ENCODE assay signal across 14 cellular contexts in genomic region chr5:56101180-56101579, GRCh38.
DNase-seq lines count a peak whose midpoint lies in the region; ATAC-seq and TF ChIP-seq lines count a peak whose summit lies in the region.
"Had no signal": no experiment of that assay in that cellular context is flagged by ENCODE, and none has a peak within 500 bp of the region (broad histone marks: within the 10 kb centered on the region; RNA-seq: fewer than 3 reads in every experiment).

No MANE protein-coding gene starts in this region.

- no peak for ATAC-seq in activated T-cell treated with anti-CD3 and anti-CD28 coated beads, Interleukin-2, amount 50 U/mL, for 4 hours
- ATAC-seq in CD4-positive, alpha-beta T cell (ENCODE audit: poor library complexity), result no peak
- ATAC-seq in T-cell (replicated peaks in 1 of 4) (no peak), PC-3 (no peak)
- ATAC-seq in naive thymus-derived CD4-positive, alpha-beta T cell, result no peak
- no peak for ATAC-seq in effector memory CD8-positive, alpha-beta T cell (replicated peaks)

- no peaks in the 10 kb centered on the region for H3K36me3 Mint-ChIP-seq in activated T-cell treated with anti-CD3 and anti-CD28 coated beads, Interleukin-2, amount 50 U/mL, for 4 hours (ENCODE audit: insufficient read depth)
- peaks cover 22% of the 10 kb centered on the region for H3K36me3 Mint-ChIP-seq in CD4-positive, alpha-beta T cell (ENCODE audit: low read depth)
- H3K36me3 Mint-ChIP-seq in T-cell, result no peaks in the 10 kb centered on the region
- peaks cover 0 to 32% (median 10%) of the 10 kb centered on the region in 5 donors for H3K36me3 Mint-ChIP-seq in naive thymus-derived CD4-positive, alpha-beta T cell
- H3K36me3 Mint-ChIP-seq in effector memory CD8-positive, alpha-beta T cell (ENCODE audit: insufficient read depth), result no peaks in the 10 kb centered on the region

- no peak overlapping the region for H3K4me2 ChIP-seq in PC-3 (ENCODE audit: low read length)

- no peaks in the 10 kb centered on the region for H3K36me3 ChIP-seq in naive thymus-derived CD4-positive, alpha-beta T cell (ENCODE audit: control insufficient read depth in 2 of 3, insufficient read depth in 3 of 3, low read length in 3 of 3)
- H3K36me3 ChIP-seq in PC-3 (ENCODE audit: low read depth, low read length), result no peaks in the 10 kb centered on the region

- BruUV-seq in PC-3 (replicated peaks; lab: Mats Ljungman, UMichigan), result no TSS peak

- peaks cover 80% of the 10 kb centered on the region for H3K4me1 Mint-ChIP-seq in activated T-cell treated with anti-CD3 and anti-CD28 coated beads, Interleukin-2, amount 50 U/mL, for 4 hours (ENCODE audit: low read depth)
- peaks cover 88% of the 10 kb centered on the region for H3K4me1 Mint-ChIP-seq in CD4-positive, alpha-beta T cell (ENCODE audit: low read depth)
- H3K4me1 Mint-ChIP-seq in T-cell, result peaks cover 83 to 94% (median 86%) of the 10 kb centered on the region in 3 donors
- peaks cover 48 to 99% (median 89%) of the 10 kb centered on the region in 7 donors for H3K4me1 Mint-ChIP-seq in naive thymus-derived CD4-positive, alpha-beta T cell
- H3K4me1 Mint-ChIP-seq in effector memory CD8-positive, alpha-beta T cell (ENCODE audit: low read depth in 2 of 2), result no peaks in the 10 kb centered on the region
- H3K4me1 Mint-ChIP-seq: B cell had no signal

- no peaks in the 10 kb centered on the region for H3K27me3 ChIP-seq in CD4-positive, alpha-beta T cell (ENCODE audit: control insufficient read depth, insufficient read depth, low read length)
- H3K27me3 ChIP-seq in naive thymus-derived CD4-positive, alpha-beta T cell (ENCODE audit: control insufficient read depth in 2 of 2, insufficient read depth in 2 of 2, low read length in 2 of 2), result no peaks in the 10 kb centered on the region
- H3K27me3 ChIP-seq in PC-3 (ENCODE audit: low read length), result no peaks in the 10 kb centered on the region

- H3K9me2 ChIP-seq in PC-3 (replicated peaks; ENCODE audit: low read length), result no peaks in the 10 kb centered on the region

- no peak overlapping the region for H3K9ac ChIP-seq in PC-3 (ENCODE audit: low read length)

- no peaks in the 10 kb centered on the region for H3K27me3 Mint-ChIP-seq in activated T-cell treated with anti-CD3 and anti-CD28 coated beads, Interleukin-2, amount 50 U/mL, for 4 hours (ENCODE audit: low read depth)
- H3K27me3 Mint-ChIP-seq in CD4-positive, alpha-beta T cell, result no peaks in the 10 kb centered on the region
- H3K27me3 Mint-ChIP-seq in T-cell, result no peaks in the 10 kb centered on the region
- H3K27me3 Mint-ChIP-seq in naive thymus-derived CD4-positive, alpha-beta T cell, result no peaks in the 10 kb centered on the region
- H3K27me3 Mint-ChIP-seq in effector memory CD8-positive, alpha-beta T cell, result peaks cover 0 to 21% of the 10 kb centered on the region in 2 donors

- H3K79me2 ChIP-seq in PC-3 (ENCODE audit: low read length), result no peaks in the 10 kb centered on the region

- no peak for TF ChIP-seq CTCF in CD4-positive, alpha-beta T cell (IDR thresholded peaks at IDR 0.05)
- no peak for TF ChIP-seq CTCF in PC-3 (conservative IDR thresholded peaks at IDR 0.05; ENCODE audit: low read depth, low read length)

- POLR2A ChIA-PET in CD4-positive, alpha-beta T cell (lab: Charles Lee), result interaction anchor here (0.8 to 4.1 kb wide), 21 partner anchors 10 to 118 kb away, joined by 3 to 38 read pairs (median 5); partner anchors contain the start of gene IL6ST
- POLR2A ChIA-PET in T-cell (lab: Charles Lee) (no interaction called here), PC-3 (lab: Charles Lee; ENCODE audit: unreplicated experiment) (no interaction called here)
- POLR2A ChIA-PET in naive thymus-derived CD4-positive, alpha-beta T cell (lab: Charles Lee), result interaction anchor here (0.7 to 11.1 kb wide), 23 partner anchors 9 to 118 kb away, joined by 3 to 80 read pairs (median 7); partner anchors contain the start of gene IL6ST

- H3K4me3 Mint-ChIP-seq in activated T-cell treated with anti-CD3 and anti-CD28 coated beads, Interleukin-2, amount 50 U/mL, for 4 hours, result peak overlapping the region; percentile 22
- peak overlapping the region; percentile 62 for H3K4me3 Mint-ChIP-seq in CD4-positive, alpha-beta T cell
- H3K4me3 Mint-ChIP-seq in T-cell, result peak overlapping the region; percentile 14 to 68 (median 32)
- peak overlapping the region; percentile 8 to 77 (median 74) for H3K4me3 Mint-ChIP-seq in naive thymus-derived CD4-positive, alpha-beta T cell
- H3K4me3 Mint-ChIP-seq in effector memory CD8-positive, alpha-beta T cell, result no peak overlapping the region
- H3K4me3 Mint-ChIP-seq: B cell had no signal

- H3K9me3 Mint-ChIP-seq in activated T-cell treated with anti-CD3 and anti-CD28 coated beads, Interleukin-2, amount 50 U/mL, for 4 hours, result no peaks in the 10 kb centered on the region
- peaks cover 2% of the 10 kb centered on the region for H3K9me3 Mint-ChIP-seq in CD4-positive, alpha-beta T cell
- no peaks in the 10 kb centered on the region for H3K9me3 Mint-ChIP-seq in T-cell
- H3K9me3 Mint-ChIP-seq in naive thymus-derived CD4-positive, alpha-beta T cell, result peaks cover 0 to 4% (median 0%) of the 10 kb centered on the region in 11 donors
- H3K9me3 Mint-ChIP-seq in effector memory CD8-positive, alpha-beta T cell, result no peaks in the 10 kb centered on the region

- H2AFZ ChIP-seq in PC-3 (ENCODE audit: low read length), result no peak overlapping the region

- H3K9me3 ChIP-seq in CD4-positive, alpha-beta T cell (ENCODE audit: control insufficient read depth, low read length), result no peaks in the 10 kb centered on the region
- H3K9me3 ChIP-seq in naive thymus-derived CD4-positive, alpha-beta T cell (ENCODE audit: control insufficient read depth in 2 of 3, low read length in 3 of 3), result no peaks in the 10 kb centered on the region
- no peaks in the 10 kb centered on the region for H3K9me3 ChIP-seq in PC-3 (ENCODE audit: low read length)

- H3K27ac ChIP-seq in CD4-positive, alpha-beta T cell (ENCODE audit: low read depth, low read length), result peak overlapping the region; percentile 72
- peak overlapping the region; percentile 68 for H3K27ac ChIP-seq in naive thymus-derived CD4-positive, alpha-beta T cell (ENCODE audit: low read depth, low read length)
- no peak overlapping the region for H3K27ac ChIP-seq in PC-3 (ENCODE audit: low read length)

- DNase-seq in activated T-cell treated with anti-CD3 and anti-CD28 coated beads, Interleukin-2, amount 50 U/mL, for 4 hours, result no peak
- no peak for DNase-seq in activated T-cell treated with anti-CD3 and anti-CD28 coated beads, Interleukin-2, amount 50 U/mL, for 1 hour
- no peak for DNase-seq in CD4-positive, alpha-beta T cell
- no peak for DNase-seq in T-cell
- no peak for DNase-seq in naive thymus-derived CD4-positive, alpha-beta T cell
- DNase-seq in PC-3, result no peak
- no peak for DNase-seq in effector memory CD8-positive, alpha-beta T cell
- DNase-seq: DMS 273 treated with DMSO at 0.1 percent for 48 hours, GOT3, Kasumi-1, NCI-H1930, NCI-H2171, NCI-H82 had no signal

- intact Hi-C loops in CD4-positive, alpha-beta T cell (cut with DNase I, micrococcal nuclease), result loop anchor here (5.0 kb wide), 2 partner anchors 44 to 101 kb away; no protein-coding TSS in a partner anchor
- intact Hi-C loops in naive thymus-derived CD4-positive, alpha-beta T cell (cut with micrococcal nuclease), result loop anchor here (1.0 to 2.0 kb wide), 4 partner anchors 28 to 118 kb away; no protein-coding TSS in a partner anchor
- intact Hi-C loops in PC-3 (cut with micrococcal nuclease), result no loop called here

- peaks cover 0 to 79% of the 10 kb centered on the region in 2 donors for H3K4me1 ChIP-seq in naive thymus-derived CD4-positive, alpha-beta T cell (ENCODE audit: control insufficient read depth in 2 of 2, insufficient read depth in 2 of 2, low read length in 2 of 2)
- H3K4me1 ChIP-seq in PC-3 (ENCODE audit: insufficient read depth, low read length), result peaks cover 6% of the 10 kb centered on the region

- no peak overlapping the region for H3K4me3 ChIP-seq in naive thymus-derived CD4-positive, alpha-beta T cell (ENCODE audit: low read length)
- no peak overlapping the region for H3K4me3 ChIP-seq in PC-3 (ENCODE audit: low read length)

- peak overlapping the region; percentile 88 for H3K27ac Mint-ChIP-seq in CD4-positive, alpha-beta T cell
- H3K27ac Mint-ChIP-seq in T-cell, result peak overlapping the region; percentile 94 to 96
- H3K27ac Mint-ChIP-seq in naive thymus-derived CD4-positive, alpha-beta T cell, result peak overlapping the region; percentile 85 to 100 (median 91)
- no peak overlapping the region for H3K27ac Mint-ChIP-seq in effector memory CD8-positive, alpha-beta T cell
- H3K27ac Mint-ChIP-seq: B cell had no signal

- CTCF ChIA-PET in CD4-positive, alpha-beta T cell (lab: Charles Lee), result interaction anchor here (0.6 to 1.6 kb wide), 3 partner anchors 27 to 123 kb away, joined by 3 to 4 read pairs (median 3); no protein-coding TSS in a partner anchor
- CTCF ChIA-PET in T-cell (lab: Charles Lee), result interaction anchor here in 1 of 2 donors (0.7 kb wide), 1 partner anchor 18 kb away, joined by 3 read pairs; no protein-coding TSS in a partner anchor
- CTCF ChIA-PET in naive thymus-derived CD4-positive, alpha-beta T cell (lab: Charles Lee), result interaction anchor here (0.7 to 4.8 kb wide), 8 partner anchors 12 to 213 kb away, joined by 3 to 23 read pairs (median 4); no protein-coding TSS in a partner anchor
- CTCF ChIA-PET in PC-3 (lab: Charles Lee), result no interaction called here

- H3F3A ChIP-seq in PC-3 (ENCODE audit: low read length, unreplicated experiment), result no peaks in the 10 kb centered on the region

- H4K20me1 ChIP-seq in PC-3 (ENCODE audit: low read length), result no peaks in the 10 kb centered on the region

Comparison
In these comparisons a context has a peak if more than half of its experiments do, and no peak if none do; other contexts are left out.
1. H3K4me3 Mint-ChIP-seq: peak in activated T-cell treated with anti-CD3 and anti-CD28 coated beads, Interleukin-2, amount 50 U/mL, for 4 hours (single experiment), CD4-positive, alpha-beta T cell (single experiment), T-cell (3 of 3) and naive thymus-derived CD4-positive, alpha-beta T cell (10 of 10); none in effector memory CD8-positive, alpha-beta T cell (0 of 2).
2. H3K27ac Mint-ChIP-seq: peak in CD4-positive, alpha-beta T cell (single experiment), T-cell (2 of 2) and naive thymus-derived CD4-positive, alpha-beta T cell (9 of 9); none in effector memory CD8-positive, alpha-beta T cell (0 of 2).
3. POLR2A ChIA-PET loops: an anchor here in CD4-positive, alpha-beta T cell (0.8 to 4.1 kb wide) and naive thymus-derived CD4-positive, alpha-beta T cell (0.7 to 11.1 kb wide); none called in T-cell and PC-3.